In genomic region chr15:39638041-39638440, GRCh38 we compare ENCODE assay signal across 27 cellular contexts.
"Had no signal": no experiment of that assay in that cellular context is flagged by ENCODE, and none has a peak within 500 bp of the region (broad histone marks: within the 10 kb centered on the region; RNA-seq: fewer than 3 reads in every experiment).

No MANE protein-coding gene starts in this region.

- ATAC-seq: gastrocnemius medialis; heart right ventricle; left colon; left lobe of liver; lower lobe of right lung; mucosa of descending colon; naive thymus-derived CD8-positive, alpha-beta T cell had no signal

- H3K27me3 ChIP-seq: colonic mucosa, dorsolateral prefrontal cortex, esophagus muscularis mucosa, gastrocnemius medialis, heart right ventricle had no signal

- H3K4me3 ChIP-seq: colonic mucosa, dorsolateral prefrontal cortex, esophagus muscularis mucosa, gastrocnemius medialis, heart right ventricle, left ventricle myocardium inferior, lower lobe of right lung, mucosa of descending colon had no signal

- H3K27ac Mint-ChIP-seq: mesothelial cell of epicardium; naive B cell; naive thymus-derived CD8-positive, alpha-beta T cell had no signal

- H3K36me3 ChIP-seq: colonic mucosa, esophagus muscularis mucosa, gastrocnemius medialis, heart right ventricle, left ventricle myocardium inferior, lower lobe of right lung had no signal

- DNase-seq: colonic mucosa; cortex of kidney; dermis blood vessel endothelial cell; dorsolateral prefrontal cortex; effector CD4-positive, alpha-beta T cell; effector memory CD4-positive, alpha-beta T cell; foreskin fibroblast; foreskin melanocyte; gastrocnemius medialis; glutamatergic neuron; heart right ventricle; hypothalamus; immature natural killer cell; islet precursor cell; kidney; kidney glomerular epithelial cell; left colon; left ventricle myocardium inferior; lower lobe of right lung; mesenchymal stem cell; mucosa of descending colon; naive B cell; naive thymus-derived CD8-positive, alpha-beta T cell had no signal

- H3K36me3 Mint-ChIP-seq: mesothelial cell of epicardium; naive B cell; naive thymus-derived CD8-positive, alpha-beta T cell had no signal

- H3K9me3 Mint-ChIP-seq: mesothelial cell of epicardium, naive B cell had no signal

- H3K4me1 ChIP-seq: colonic mucosa, gastrocnemius medialis, lower lobe of right lung had no signal

- H3K27ac ChIP-seq: colonic mucosa, esophagus muscularis mucosa, gastrocnemius medialis, heart right ventricle, left ventricle myocardium inferior, lower lobe of right lung had no signal

- H3K9me3 ChIP-seq: colonic mucosa, esophagus muscularis mucosa, gastrocnemius medialis, heart right ventricle, left ventricle myocardium inferior, lower lobe of right lung, mucosa of descending colon had no signal

- H3K4me1 Mint-ChIP-seq: naive B cell had no signal

- FAIRE-seq: endothelial cell of umbilical vein, kidney had no signal

- H3K4me3 Mint-ChIP-seq: mesothelial cell of epicardium; naive B cell; naive thymus-derived CD8-positive, alpha-beta T cell had no signal
